ENCODE assay signal across 12 cellular contexts in genomic region chr12:43789941-43790340, GRCh38. TPM values are rescaled to one million over a fixed set of nuclear protein-coding genes. Genes with fewer than 3 reads are reported as not detected.
DNase-seq lines count a peak whose midpoint lies in the region; ATAC-seq and TF ChIP-seq lines count a peak whose summit lies in the region.
"Had no signal": no experiment of that assay in that cellular context is flagged by ENCODE, and none has a peak within 500 bp of the region (broad histone marks: within the 10 kb centered on the region; RNA-seq: fewer than 3 reads in every experiment).

No MANE protein-coding gene starts in this region.

- peak; percentile 28 for DNase-seq in Daoy (ENCODE audit: low read depth)
- peak; percentile 46 for DNase-seq in M059J (ENCODE audit: low read depth)
- DNase-seq in cardiac fibroblast (ENCODE audit: low read depth in 2 of 2): peak; percentile 19 to 50
- peak; percentile 7 to 96 for DNase-seq in lung microvascular endothelial cell (ENCODE audit: low read depth in 2 of 2)
- no peak for DNase-seq in CD8-positive, alpha-beta T cell
- no peak for DNase-seq in brain microvascular endothelial cell
- DNase-seq in NCI-H187 (lab: John Stamatoyannopoulos, UW): no peak
- DNase-seq: activated CD4-positive, alpha-beta T cell treated with anti-CD3 and anti-CD28 coated beads, Interleukin-2, amount 10 ng/mL, durations not matched to agents 24 days and 14 days; activated effector memory CD4-positive, alpha-beta T cell treated with anti-CD3 and anti-CD28 coated beads, Interleukin-2, amount 50 U/mL, for 16 hours; DMS153; ovary had no signal

- H3K9me3 ChIP-seq in CD8-positive, alpha-beta T cell (ENCODE audit: low read length): no peaks in the 10 kb centered on the region
- H3K9me3 ChIP-seq: ovary had no signal

- intact Hi-C loops in CD8-positive, alpha-beta T cell (cut with DNase I, micrococcal nuclease): no loop called here

- no peak overlapping the region for H3K27ac Mint-ChIP-seq in CD8-positive, alpha-beta T cell
- H3K27ac Mint-ChIP-seq: activated CD4-positive, alpha-beta T cell treated with anti-CD3 and anti-CD28 coated beads, Interleukin-2, amount 10 ng/mL, durations not matched to agents 24 days and 14 days; T-helper 1 cell treated with Interleukin-12 subunit alpha and Interleukin-12 subunit beta and Interleukin-4 antibody, amounts not matched to agents 30 μg/mL and 1 μg/mL, for 36 hours had no signal

- H3K4me3 ChIP-seq in cardiac fibroblast (replicated peaks in 1 of 2; ENCODE audit: low read depth in 2 of 2, low read length in 2 of 2): no peak overlapping the region
- no peak overlapping the region for H3K4me3 ChIP-seq in CD8-positive, alpha-beta T cell (ENCODE audit: low read depth, low read length)
- H3K4me3 ChIP-seq in brain microvascular endothelial cell (ENCODE audit: low read depth, low read length): no peak overlapping the region
- H3K4me3 ChIP-seq: ovary had no signal

- H3K9me3 Mint-ChIP-seq in CD8-positive, alpha-beta T cell: peaks cover 2% of the 10 kb centered on the region
- H3K9me3 Mint-ChIP-seq: activated CD4-positive, alpha-beta T cell treated with anti-CD3 and anti-CD28 coated beads, Interleukin-2, amount 10 ng/mL, durations not matched to agents 24 days and 14 days; T-helper 1 cell treated with Interleukin-12 subunit alpha and Interleukin-12 subunit beta and Interleukin-4 antibody, amounts not matched to agents 30 μg/mL and 1 μg/mL, for 36 hours had no signal

- H3K4me1 ChIP-seq in CD8-positive, alpha-beta T cell (ENCODE audit: insufficient read depth, low read length): no peaks in the 10 kb centered on the region

- ATAC-seq in CD8-positive, alpha-beta T cell: no peak

- peaks cover 44% of the 10 kb centered on the region for H3K36me3 Mint-ChIP-seq in CD8-positive, alpha-beta T cell

- H3K27ac ChIP-seq in CD8-positive, alpha-beta T cell (ENCODE audit: low read depth, low read length): no peak overlapping the region
- H3K27ac ChIP-seq in brain microvascular endothelial cell: no peak overlapping the region
- H3K27ac ChIP-seq: ovary had no signal

- in situ Hi-C loops in brain microvascular endothelial cell (cut with HindIII; ENCODE audit: low pct_ligation_motif_present, low sequenced_read_pairs): no loop called here

- CTCF ChIA-PET in CD8-positive, alpha-beta T cell (lab: Charles Lee): no interaction called here

- no peak for TF ChIP-seq CTCF in cardiac fibroblast (IDR thresholded peaks at IDR 0.05; ENCODE audit: low read depth, low read length)
- TF ChIP-seq CTCF in CD8-positive, alpha-beta T cell (IDR thresholded peaks at IDR 0.05): no peak
- TF ChIP-seq CTCF in brain microvascular endothelial cell (IDR thresholded peaks at IDR 0.05; ENCODE audit: low read depth, low read length, missing control alignments): no peak

- peaks cover 17% of the 10 kb centered on the region for H3K36me3 ChIP-seq in CD8-positive, alpha-beta T cell (ENCODE audit: insufficient read depth, low read length)
- peaks cover 9% of the 10 kb centered on the region for H3K36me3 ChIP-seq in brain microvascular endothelial cell (replicated peaks)

- H3K27me3 Mint-ChIP-seq in CD8-positive, alpha-beta T cell (ENCODE audit: low read depth): no peaks in the 10 kb centered on the region
- H3K27me3 Mint-ChIP-seq: activated CD4-positive, alpha-beta T cell treated with anti-CD3 and anti-CD28 coated beads, Interleukin-2, amount 10 ng/mL, durations not matched to agents 24 days and 14 days had no signal

- H3K4me1 Mint-ChIP-seq in CD8-positive, alpha-beta T cell (ENCODE audit: low read depth): no peaks in the 10 kb centered on the region
- H3K4me1 Mint-ChIP-seq: activated CD4-positive, alpha-beta T cell treated with anti-CD3 and anti-CD28 coated beads, Interleukin-2, amount 10 ng/mL, durations not matched to agents 24 days and 14 days had no signal

- H3K4me3 Mint-ChIP-seq in CD8-positive, alpha-beta T cell: no peak overlapping the region
- H3K4me3 Mint-ChIP-seq: activated CD4-positive, alpha-beta T cell treated with anti-CD3 and anti-CD28 coated beads, Interleukin-2, amount 10 ng/mL, durations not matched to agents 24 days and 14 days; T-helper 1 cell treated with Interleukin-12 subunit alpha and Interleukin-12 subunit beta and Interleukin-4 antibody, amounts not matched to agents 30 μg/mL and 1 μg/mL, for 36 hours had no signal

- H3K27me3 ChIP-seq in CD8-positive, alpha-beta T cell (ENCODE audit: insufficient read depth, low read length): no peaks in the 10 kb centered on the region
- H3K27me3 ChIP-seq in brain microvascular endothelial cell (replicated peaks): no peaks in the 10 kb centered on the region
- H3K27me3 ChIP-seq: ovary had no signal

- POLR2A ChIA-PET in CD8-positive, alpha-beta T cell (lab: Charles Lee): no interaction called here

RNA-seq across cellular contexts. Expression of gene TWF1, which starts 16.2 kb away (rescaled TPM):
- total RNA-seq in Daoy (2014; rRNA removed; shearing (Covaris generic)): 179 and 202 TPM in 2 replicates
- 162 TPM in 2 replicates for total RNA-seq in M059J (2014; rRNA removed; shearing (Covaris generic))
- 72.2 and 91.5 TPM in 2 replicates for total RNA-seq in lung microvascular endothelial cell
- 10 to 100 TPM; 74.1 to 82.2 TPM for total RNA-seq in CD8-positive, alpha-beta T cell

RNA-seq across cellular contexts. Expression of gene IRAK4, which starts 31.2 kb away (rescaled TPM):
- total RNA-seq in Daoy (2014; rRNA removed; shearing (Covaris generic)): 17.5 and 32.2 TPM in 2 replicates
- total RNA-seq in M059J (2014; rRNA removed; shearing (Covaris generic)): 21.9 and 38.1 TPM in 2 replicates
- total RNA-seq in lung microvascular endothelial cell: 9.2 and 15.1 TPM in 2 replicates
- 10 to 100 TPM; 19.6 to 22.3 TPM for total RNA-seq in CD8-positive, alpha-beta T cell

RNA-seq across cellular contexts. Expression of gene PUS7L, which starts 31.4 kb away (rescaled TPM):
- 22.0 and 22.9 TPM in 2 replicates for total RNA-seq in Daoy (2014; rRNA removed; shearing (Covaris generic))
- 10.4 and 10.7 TPM in 2 replicates for total RNA-seq in M059J (2014; rRNA removed; shearing (Covaris generic))
- total RNA-seq in lung microvascular endothelial cell: 5.7 and 8.5 TPM in 2 replicates
- 10 to 100 TPM; 10.3 to 12.6 TPM for total RNA-seq in CD8-positive, alpha-beta T cell

RNA-seq across cellular contexts. Expression of gene TMEM117, which starts 45.9 kb away (rescaled TPM):
- total RNA-seq in Daoy (2014; rRNA removed; shearing (Covaris generic)): 2.3 and 3.6 TPM in 2 replicates
- 5.3 and 6.6 TPM in 2 replicates for total RNA-seq in M059J (2014; rRNA removed; shearing (Covaris generic))
- 3.7 and 4.8 TPM in 2 replicates for total RNA-seq in lung microvascular endothelial cell
- 1 to 10 TPM; 3.5 to 4.0 TPM for total RNA-seq in CD8-positive, alpha-beta T cell

Comparison
In these comparisons a context has a peak if more than half of its experiments do, and no peak if none do; other contexts are left out.
1. DNase-seq: peak in Daoy (single experiment), M059J (single experiment), cardiac fibroblast (2 of 2) and lung microvascular endothelial cell (2 of 2); none in CD8-positive, alpha-beta T cell (0 of 7), brain microvascular endothelial cell (single experiment) and NCI-H187 (0 of 2).